ENCODE assay signal across 20 cellular contexts in genomic region chr21:25964926-25965325, GRCh38.
DNase-seq lines count a peak whose midpoint lies in the region; ATAC-seq and TF ChIP-seq lines count a peak whose summit lies in the region.
"Had no signal": no experiment of that assay in that cellular context is flagged by ENCODE, and none has a peak within 500 bp of the region (broad histone marks: within the 10 kb centered on the region; RNA-seq: fewer than 3 reads in every experiment).

No MANE protein-coding gene starts in this region.

- H3K4me1 ChIP-seq in RWPE2 (ENCODE audit: insufficient read depth, poor library complexity, severe bottlenecking) (peaks cover 50% of the 10 kb centered on the region), mesenchymal stem cell (ENCODE audit: control insufficient read depth, insufficient read depth, low read depth, low read length) (peaks cover 4% of the 10 kb centered on the region)

- H3K14ac ChIP-seq in mesenchymal stem cell (ENCODE audit: low read length in 2 of 2) = no peak overlapping the region

- no peak overlapping the region for H3K4ac ChIP-seq in mesenchymal stem cell (ENCODE audit: low read depth in 1 of 2, low read length in 2 of 2)

- H3K4me2 ChIP-seq in mesenchymal stem cell (ENCODE audit: low read length, poor library complexity, severe bottlenecking) = no peak overlapping the region

- H3K9me3 Mint-ChIP-seq in endothelial cell (ENCODE audit: unreplicated experiment) = no peaks in the 10 kb centered on the region
- H3K9me3 Mint-ChIP-seq: CD4-positive, alpha-beta T cell had no signal

- no peak overlapping the region for H2AK5ac ChIP-seq in mesenchymal stem cell (ENCODE audit: low read length, severe bottlenecking)

- peaks cover 26% of the 10 kb centered on the region for H3K36me3 Mint-ChIP-seq in endothelial cell (ENCODE audit: low read depth, unreplicated experiment)

- H2BK5ac ChIP-seq in mesenchymal stem cell (ENCODE audit: low read depth, low read length, poor library complexity, severe bottlenecking) = no peak overlapping the region

- no peak overlapping the region for H2AFZ ChIP-seq in mesenchymal stem cell (ENCODE audit: low read depth, low read length)

- H3K23ac ChIP-seq in mesenchymal stem cell (ENCODE audit: low read length in 2 of 2) = no peak overlapping the region

- H2BK120ac ChIP-seq in mesenchymal stem cell (ENCODE audit: low read depth, low read length) = no peak overlapping the region

- WGBS in mesenchymal stem cell = 96% methylated on average over 5 of the region's 5 CpGs

- H3K36me3 ChIP-seq in RWPE2 (ENCODE audit: low read depth) = peaks cover 18% of the 10 kb centered on the region; the same call in 1 of the 2 replicates
- H3K36me3 ChIP-seq in mesenchymal stem cell (ENCODE audit: control insufficient read depth in 1 of 2, insufficient read depth in 2 of 2, low read depth in 1 of 2, low read length in 2 of 2) = peaks cover 3 to 51% of the 10 kb centered on the region in 2 experiments

- no peak overlapping the region for H2BK15ac ChIP-seq in mesenchymal stem cell (ENCODE audit: low read depth, poor library complexity, severe bottlenecking)

- peaks cover 55% of the 10 kb centered on the region for H3K4me1 Mint-ChIP-seq in endothelial cell (ENCODE audit: unreplicated experiment)

- H3K27ac ChIP-seq in RWPE2 (ENCODE audit: poor library complexity, severe bottlenecking) = peak overlapping the region; percentile 68
- H3K27ac ChIP-seq in mesenchymal stem cell (ENCODE audit: low read length, poor library complexity, severe bottlenecking) = no peak overlapping the region
- H3K27ac ChIP-seq: SJCRH30 had no signal

- DNase-seq in RWPE2 (ENCODE audit: low spot score) (no peak), endothelial cell (ENCODE audit: low spot score) (no peak), mesenchymal stem cell (peak; percentile 12), DMS 273 treated with DMSO at 0.1 percent for 48 hours (lab: John Stamatoyannopoulos, UW) (no peak)
- DNase-seq: CD4-positive, alpha-beta T cell; COR-L47; MM.1S; NCI-H1092; NCI-H1436; NCI-H1930; NCI-H2227 treated with DMSO at 0.1 percent for 48 hours; NCI-H510A; NCI-H774; NK-92 treated with Interleukin-12 subunit alpha and Interleukin-12 subunit beta, amount 100 ng/mL, for 24 hours; SJCRH30 had no signal

- peak overlapping the region; percentile 83 for H3K27ac Mint-ChIP-seq in endothelial cell (ENCODE audit: unreplicated experiment)
- H3K27ac Mint-ChIP-seq: CD4-positive, alpha-beta T cell had no signal

- H3K9ac ChIP-seq in mesenchymal stem cell (ENCODE audit: low read length) = no peak overlapping the region

- no peak overlapping the region for H2BK12ac ChIP-seq in mesenchymal stem cell (ENCODE audit: low read length in 2 of 2)

- ATAC-seq in RWPE2 (ENCODE audit: low read depth) (no peak), GM18505 (IDR thresholded peaks at IDR 0.05; ENCODE audit: unreplicated experiment) (no peak), HG02973 (IDR thresholded peaks at IDR 0.05; ENCODE audit: unreplicated experiment) (no peak), GM19351 (IDR thresholded peaks at IDR 0.05; ENCODE audit: unreplicated experiment) (no peak)
- ATAC-seq: K562, Panc1 had no signal

- H3K4me3 Mint-ChIP-seq in endothelial cell (ENCODE audit: unreplicated experiment) = peak overlapping the region; percentile 56
- H3K4me3 Mint-ChIP-seq: CD4-positive, alpha-beta T cell had no signal

- peaks cover 20% of the 10 kb centered on the region for H3K79me1 ChIP-seq in mesenchymal stem cell (replicated peaks; ENCODE audit: low read length, poor library complexity, severe bottlenecking)

- H3K9me3 ChIP-seq in RWPE2 (ENCODE audit: severe bottlenecking) (no peaks in the 10 kb centered on the region), mesenchymal stem cell (ENCODE audit: control insufficient read depth, low read length) (no peaks in the 10 kb centered on the region)
- H3K9me3 ChIP-seq: SJCRH30 had no signal

- no peak overlapping the region for H4K91ac ChIP-seq in mesenchymal stem cell (ENCODE audit: low read length)

- no peak overlapping the region for H3K18ac ChIP-seq in mesenchymal stem cell (ENCODE audit: low read depth in 1 of 2, low read length in 2 of 2)

- no peaks in the 10 kb centered on the region for H3K27me3 ChIP-seq in RWPE2 (ENCODE audit: insufficient read depth, poor library complexity, severe bottlenecking)
- H3K27me3 ChIP-seq in mesenchymal stem cell (ENCODE audit: control insufficient read depth in 1 of 2, insufficient read depth in 1 of 2, low read length in 2 of 2) = no peaks in the 10 kb centered on the region
- H3K27me3 ChIP-seq: SJCRH30 had no signal

- H3K4me3 ChIP-seq in RWPE2 (ENCODE audit: severe bottlenecking) = no peak overlapping the region
- no peak overlapping the region for H3K4me3 ChIP-seq in mesenchymal stem cell (ENCODE audit: insufficient read depth in 1 of 2, low read depth in 1 of 2, low read length in 2 of 2)
- H3K4me3 ChIP-seq: K562, SJCRH30 had no signal

- TF ChIP-seq POLR2A in GM18505 (IDR thresholded peaks at IDR 0.05; ENCODE audit: borderline replicate concordance, extremely low read depth, insufficient read depth, insufficient read length) = no peak

- H4K8ac ChIP-seq in mesenchymal stem cell (ENCODE audit: low read length) = no peak overlapping the region

- no peak for TF ChIP-seq CTCF in RWPE2 (IDR thresholded peaks at IDR 0.05; ENCODE audit: poor library complexity, severe bottlenecking)
- no peak for TF ChIP-seq CTCF in endothelial cell (IDR thresholded peaks at IDR 0.05; ENCODE audit: unreplicated experiment)

- peaks cover 3% of the 10 kb centered on the region for H3K27me3 Mint-ChIP-seq in endothelial cell (ENCODE audit: unreplicated experiment)
- H3K27me3 Mint-ChIP-seq: CD4-positive, alpha-beta T cell had no signal
